8 cellular contexts compared by ENCODE assay signal in genomic region chr5:141951341-141951781, GRCh38. TPM values are rescaled to one million over a fixed set of nuclear protein-coding genes. Genes with fewer than 3 reads are reported as not detected.
DNase-seq lines count a peak whose midpoint lies in the region; ATAC-seq and TF ChIP-seq lines count a peak whose summit lies in the region.

No MANE protein-coding gene starts in this region.

- DNase-seq in GM06990 (ENCODE audit: extremely low read depth, insufficient read length) (peak; percentile 26), NCI-H69 (lab: John Stamatoyannopoulos, UW) (peak; percentile 63), brain microvascular endothelial cell (no peak), neural progenitor cell (ENCODE audit: low spot score) (peak; percentile 64), colonic mucosa (no peak), middle frontal gyrus (ENCODE audit: extremely low spot score, low spot score) (no peak), dedifferentiated amniotic fluid mesenchymal stem cell (ENCODE audit: extremely low spot score) (no peak)

- peaks cover 4% of the 10 kb centered on the region for H3K27me3 Mint-ChIP-seq in neural progenitor cell (ENCODE audit: insufficient read depth, low read depth)

- H3F3A ChIP-seq in neural progenitor cell (ENCODE audit: low read depth) = no peaks in the 10 kb centered on the region

- TF ChIP-seq CTCF in GM06990 (IDR thresholded peaks at IDR 0.05; ENCODE audit: insufficient read depth, low read length, poor library complexity, severe bottlenecking) = peak; percentile 72
- TF ChIP-seq CTCF in brain microvascular endothelial cell (IDR thresholded peaks at IDR 0.05; ENCODE audit: low read depth, low read length, missing control alignments) = peak; percentile 77
- TF ChIP-seq CTCF in neural progenitor cell (IDR thresholded peaks at IDR 0.05) = peak; percentile 72
- TF ChIP-seq CTCF in colonic mucosa (IDR thresholded peaks at IDR 0.05) = no peak

- H3K4me3 Mint-ChIP-seq in neural progenitor cell = no peak overlapping the region

- no peak overlapping the region for H2AFZ ChIP-seq in neural progenitor cell (replicated peaks)

- H3K27me3 ChIP-seq in GM06990 (replicated peaks; ENCODE audit: control insufficient read depth, insufficient read depth, low read length) = no peaks in the 10 kb centered on the region
- no peaks in the 10 kb centered on the region for H3K27me3 ChIP-seq in brain microvascular endothelial cell (replicated peaks)
- H3K27me3 ChIP-seq in neural progenitor cell = no peaks in the 10 kb centered on the region
- no peaks in the 10 kb centered on the region for H3K27me3 ChIP-seq in colonic mucosa

- no peaks in the 10 kb centered on the region for H4K20me1 ChIP-seq in neural progenitor cell (ENCODE audit: low read depth)

- no peaks in the 10 kb centered on the region for H3K4me1 ChIP-seq in neural progenitor cell
- no peaks in the 10 kb centered on the region for H3K4me1 ChIP-seq in colonic mucosa

- peak overlapping the region; percentile 55 for H3K27ac Mint-ChIP-seq in neural progenitor cell

- H3K79me2 ChIP-seq in neural progenitor cell (ENCODE audit: low read depth) = no peaks in the 10 kb centered on the region

- no peak overlapping the region for H3K4me3 ChIP-seq in GM06990 (replicated peaks; ENCODE audit: low read depth, low read length)
- no peak overlapping the region for H3K4me3 ChIP-seq in brain microvascular endothelial cell (ENCODE audit: low read depth, low read length)
- no peak overlapping the region for H3K4me3 ChIP-seq in neural progenitor cell
- no peak overlapping the region for H3K4me3 ChIP-seq in colonic mucosa

- in situ Hi-C loops in brain microvascular endothelial cell (cut with HindIII; ENCODE audit: low pct_ligation_motif_present, low sequenced_read_pairs) = no loop called here

- H3K4me2 ChIP-seq in neural progenitor cell = no peak overlapping the region

- H3K9me3 Mint-ChIP-seq in neural progenitor cell = no peaks in the 10 kb centered on the region

- H3K27ac ChIP-seq in brain microvascular endothelial cell (no peak overlapping the region), neural progenitor cell (no peak overlapping the region), colonic mucosa (no peak overlapping the region)

- H3K4me1 Mint-ChIP-seq in neural progenitor cell = peaks cover 24% of the 10 kb centered on the region

- ATAC-seq in GM21515 (IDR thresholded peaks at IDR 0.05; ENCODE audit: unreplicated experiment) = peak; percentile 74

- intact Hi-C loops in colonic mucosa (cut with DNase I) = no loop called here

- no peaks in the 10 kb centered on the region for H3K36me3 ChIP-seq in GM06990 (ENCODE audit: control insufficient read depth, insufficient read depth, low read length)
- H3K36me3 ChIP-seq in brain microvascular endothelial cell (replicated peaks) = no peaks in the 10 kb centered on the region
- no peaks in the 10 kb centered on the region for H3K36me3 ChIP-seq in neural progenitor cell
- H3K36me3 ChIP-seq in colonic mucosa = no peaks in the 10 kb centered on the region

- H3K9ac ChIP-seq in neural progenitor cell (no peak overlapping the region), colonic mucosa (ENCODE audit: low read depth in 2 of 2, low read length in 2 of 2) (no peak overlapping the region)

- H3K9me3 ChIP-seq in neural progenitor cell (ENCODE audit: low read depth) = no peaks in the 10 kb centered on the region
- H3K9me3 ChIP-seq in colonic mucosa = no peaks in the 10 kb centered on the region

- H3K36me3 Mint-ChIP-seq in neural progenitor cell = no peaks in the 10 kb centered on the region

RNA-seq across cellular contexts. Expression of gene PCDH12, which starts 6.6 kb away (rescaled TPM):
- total RNA-seq in neural progenitor cell (ENCODE audit: low replicate concordance) (not detected in 2 replicates), colonic mucosa (1 to 10 TPM; 1.1 to 1.3 TPM)

RNA-seq across cellular contexts. Expression of gene RNF14, which starts 17.5 kb away (rescaled TPM):
- 21.0 and 41.2 TPM in 2 replicates for total RNA-seq in neural progenitor cell (ENCODE audit: low replicate concordance)
- 10 to 100 TPM; 49.4 to 69.8 TPM for total RNA-seq in colonic mucosa

RNA-seq across cellular contexts. Expression of gene DELE1, which starts 27.7 kb away (rescaled TPM):
- total RNA-seq in neural progenitor cell (ENCODE audit: low replicate concordance) (47.7 and 86.5 TPM in 2 replicates), colonic mucosa (10 to 100 TPM; 69.2 to 69.4 TPM)

Comparison
In these comparisons a context has a peak if more than half of its experiments do, and no peak if none do; other contexts are left out.
1. DNase-seq: peak in GM06990 (single experiment), NCI-H69 (single experiment) and neural progenitor cell (single experiment); none in brain microvascular endothelial cell (single experiment), colonic mucosa (single experiment), middle frontal gyrus (single experiment) and dedifferentiated amniotic fluid mesenchymal stem cell (single experiment).